In genomic region chr10:96758423-96758822, GRCh38 we compare ENCODE assay signal across 10 cellular contexts. TPM values are rescaled to one million over a fixed set of nuclear protein-coding genes. Genes with fewer than 3 reads are reported as not detected.
A peak's percentile ranks its signal among the peaks of the same experiment; 100 is the strongest.
DNase-seq lines count a peak whose midpoint lies in the region; ATAC-seq, FAIRE-seq and TF ChIP-seq lines count a peak whose summit lies in the region.
"Had no signal": no experiment of that assay in that cellular context is flagged by ENCODE, and none has a peak within 500 bp of the region (broad histone marks: within the 10 kb centered on the region; RNA-seq: fewer than 3 reads in every experiment).

No MANE protein-coding gene starts in this region.

- H3K36me3 ChIP-seq in right lobe of liver (no peaks in the 10 kb centered on the region), HepG2 (replicated peaks in 1 of 2; ENCODE audit: control insufficient read depth in 1 of 2, insufficient read depth in 2 of 2, low read length in 2 of 2) (no peaks in the 10 kb centered on the region), upper lobe of right lung (no peaks in the 10 kb centered on the region)
- H3K36me3 ChIP-seq: adrenal gland had no signal

- no peak overlapping the region for H3K9ac ChIP-seq in HepG2 (ENCODE audit: insufficient read depth, low read depth, low read length)

- no peak overlapping the region for H3K27ac Mint-ChIP-seq in activated naive CD4-positive, alpha-beta T cell treated with anti-CD3 and anti-CD28 coated beads, Interleukin-2, amount 10 ng/mL, durations not matched to agents 7 days and 5 days
- no peak overlapping the region for H3K27ac Mint-ChIP-seq in WTC11

- no peaks in the 10 kb centered on the region for H3K27me3 ChIP-seq in right lobe of liver
- H3K27me3 ChIP-seq in HepG2 (ENCODE audit: control insufficient read depth in 1 of 2, insufficient read depth in 2 of 2, low read length in 2 of 2): no peaks in the 10 kb centered on the region
- H3K27me3 ChIP-seq in upper lobe of right lung: no peaks in the 10 kb centered on the region
- H3K27me3 ChIP-seq: adrenal gland had no signal

- in situ Hi-C loops in HepG2 (cut with HindIII; ENCODE audit: extremely low pct_ligation_motif_present, low pct_unique_long_range_greater_than_20kb): no loop called here

- POLR2A ChIA-PET in HepG2 (lab: Yijun Ruan, JAX) (no interaction called here), WTC11 (lab: Charles Lee) (no interaction called here)

- H3K36me3 Mint-ChIP-seq in activated naive CD4-positive, alpha-beta T cell treated with anti-CD3 and anti-CD28 coated beads, Interleukin-2, amount 10 ng/mL, durations not matched to agents 7 days and 5 days: no peaks in the 10 kb centered on the region
- no peaks in the 10 kb centered on the region for H3K36me3 Mint-ChIP-seq in WTC11

- no peak overlapping the region for H3K4me2 ChIP-seq in HepG2 (ENCODE audit: low read depth, low read length)

- H3K27ac ChIP-seq in right lobe of liver (no peak overlapping the region), HepG2 (ENCODE audit: extremely low read length, insufficient read depth, low read length) (no peak overlapping the region), upper lobe of right lung (no peak overlapping the region)
- H3K27ac ChIP-seq: adrenal gland had no signal

- no peak overlapping the region for H2AFZ ChIP-seq in HepG2 (ENCODE audit: low read length)

- DNase-seq in right lobe of liver (no peak), HepG2 (ENCODE audit: low spot score) (no peak), SKM-1 (lab: John Stamatoyannopoulos, UW; ENCODE audit: unreplicated experiment) (peak; percentile 40), upper lobe of right lung (no peak), WTC11 (ENCODE audit: low spot score) (no peak)
- no peak for DNase-seq in activated naive CD4-positive, alpha-beta T cell treated with anti-CD3 and anti-CD28 coated beads, Interleukin-2, amount 10 ng/mL, durations not matched to agents 7 days and 5 days
- no peak for DNase-seq in effector CD8-positive, alpha-beta T cell (lab: John Stamatoyannopoulos, UW)

- H3K9me3 Mint-ChIP-seq in activated naive CD4-positive, alpha-beta T cell treated with anti-CD3 and anti-CD28 coated beads, Interleukin-2, amount 10 ng/mL, durations not matched to agents 7 days and 5 days: no peaks in the 10 kb centered on the region
- no peaks in the 10 kb centered on the region; the same call in 1 of the 2 replicates for H3K9me3 Mint-ChIP-seq in WTC11

- FAIRE-seq in HepG2 (lab: Jason Lieb, UNC): no peak
- FAIRE-seq: frontal cortex had no signal

- no peaks in the 10 kb centered on the region for H3K79me2 ChIP-seq in HepG2 (ENCODE audit: insufficient read depth, low read length)

- no peaks in the 10 kb centered on the region for H3K9me3 ChIP-seq in right lobe of liver
- H3K9me3 ChIP-seq in HepG2 (ENCODE audit: low read length): no peaks in the 10 kb centered on the region
- no peaks in the 10 kb centered on the region for H3K9me3 ChIP-seq in upper lobe of right lung
- H3K9me3 ChIP-seq: adrenal gland had no signal

- no TSS peak for BruUV-seq in HepG2 (replicated peaks; lab: Mats Ljungman, UMichigan)

- ATAC-seq in right lobe of liver (peak in 3 of 4 donors; percentile 49 to 61 (median 52)), HepG2 (no peak), HG03135 (IDR thresholded peaks at IDR 0.05; ENCODE audit: unreplicated experiment) (peak; percentile 82), upper lobe of right lung (peak; percentile 62), WTC11 (no peak)

- H3K27me3 Mint-ChIP-seq in activated naive CD4-positive, alpha-beta T cell treated with anti-CD3 and anti-CD28 coated beads, Interleukin-2, amount 10 ng/mL, durations not matched to agents 7 days and 5 days: peaks cover 12% of the 10 kb centered on the region
- H3K27me3 Mint-ChIP-seq in WTC11 (ENCODE audit: low read depth): no peaks in the 10 kb centered on the region

- H3K4me3 ChIP-seq in right lobe of liver: no peak overlapping the region
- no peak overlapping the region for H3K4me3 ChIP-seq in HepG2 (replicated peaks in 1 of 3; ENCODE audit: insufficient read depth in 1 of 3, low read depth in 2 of 3, low read length in 3 of 3)
- H3K4me3 ChIP-seq in upper lobe of right lung: no peak overlapping the region
- H3K4me3 ChIP-seq: adrenal gland had no signal

- intact Hi-C loops in right lobe of liver (cut with DNase I) (no loop called here), HepG2 (cut with micrococcal nuclease; ENCODE audit: unreplicated experiment) (no loop called here), upper lobe of right lung (cut with DNase I) (no loop called here)

- no peaks in the 10 kb centered on the region for H3K4me1 Mint-ChIP-seq in activated naive CD4-positive, alpha-beta T cell treated with anti-CD3 and anti-CD28 coated beads, Interleukin-2, amount 10 ng/mL, durations not matched to agents 7 days and 5 days
- no peaks in the 10 kb centered on the region for H3K4me1 Mint-ChIP-seq in WTC11

- TF ChIP-seq CTCF in right lobe of liver (IDR thresholded peaks at IDR 0.05): no peak
- no peak for TF ChIP-seq CTCF in HepG2 (CRISPR knock-in tag; IDR thresholded peaks at IDR 0.05)
- no peak for TF ChIP-seq CTCF in upper lobe of right lung (IDR thresholded peaks at IDR 0.05)
- TF ChIP-seq CTCF in WTC11 (IDR thresholded peaks at IDR 0.05): no peak

- no peak for TF ChIP-seq RAD21 in HepG2 (CRISPR knock-in tag; IDR thresholded peaks at IDR 0.05)

- CTCF ChIA-PET in HepG2 (lab: Yijun Ruan, JAX; ENCODE audit: low intra/inter-chr PET ratio, low total read pairs): no interaction called here
- CTCF ChIA-PET in activated naive CD4-positive, alpha-beta T cell treated with anti-CD3 and anti-CD28 coated beads, Interleukin-2, amount 10 ng/mL, durations not matched to agents 7 days and 5 days (lab: Charles Lee): no interaction called here
- CTCF ChIA-PET in WTC11 (lab: Charles Lee): interaction anchor here (1.0 kb wide), 1 partner anchor 15 kb away, joined by 3 read pairs; no protein-coding TSS in a partner anchor

- H4K20me1 ChIP-seq in HepG2 (ENCODE audit: insufficient read depth, low read length): no peaks in the 10 kb centered on the region

- no peaks in the 10 kb centered on the region for H3K4me1 ChIP-seq in right lobe of liver
- H3K4me1 ChIP-seq in HepG2 (ENCODE audit: insufficient read depth, low read length): no peaks in the 10 kb centered on the region
- no peaks in the 10 kb centered on the region for H3K4me1 ChIP-seq in upper lobe of right lung
- H3K4me1 ChIP-seq: adrenal gland had no signal

- TF ChIP-seq EP300 in HepG2 (IDR thresholded peaks at IDR 0.05; ENCODE audit: low read depth in 2 of 2, low read length in 2 of 2): no peak
- TF ChIP-seq EP300 in HepG2 (CRISPR knock-in tag; IDR thresholded peaks at IDR 0.05; ENCODE audit: borderline replicate concordance): no peak

- TF ChIP-seq POLR2A in right lobe of liver (IDR thresholded peaks at IDR 0.05) (no peak), HepG2 (IDR thresholded peaks at IDR 0.05; ENCODE audit: insufficient read depth in 1 of 2, low read depth in 2 of 2, low read length in 2 of 2) (no peak)

- no peak overlapping the region for H3K4me3 Mint-ChIP-seq in activated naive CD4-positive, alpha-beta T cell treated with anti-CD3 and anti-CD28 coated beads, Interleukin-2, amount 10 ng/mL, durations not matched to agents 7 days and 5 days
- H3K4me3 Mint-ChIP-seq in WTC11: no peak overlapping the region

- WGBS in right lobe of liver (ENCODE audit: insufficient coverage, low coverage, low lambda C conversion rate, missing lambda C conversion rate): 33% methylated on average over 1 of the region's 1 CpG
- 100% methylated on average over 1 of the region's 1 CpG for WGBS in HepG2 (ENCODE audit: low lambda C conversion rate)

TF ChIP-seq in HepG2, 621 proteins besides CTCF, POLR2A, EP300 and RAD21 (continues in another document):
- TF ChIP-seq ZNF660 (CRISPR knock-in tag; IDR thresholded peaks at IDR 0.05; ENCODE audit: borderline replicate concordance, low read depth): no peak
- TF ChIP-seq AHR (CRISPR knock-in tag; IDR thresholded peaks at IDR 0.05): no peak
- TF ChIP-seq GTF3A (CRISPR knock-in tag; conservative IDR thresholded peaks at IDR 0.05): no peak
- TF ChIP-seq ZNF773 (CRISPR knock-in tag; IDR thresholded peaks at IDR 0.05; ENCODE audit: borderline replicate concordance): no peak

RNA-seq across cellular contexts. Expression of gene PIK3AP1, which starts 38.1 kb away (rescaled TPM):
- total RNA-seq in right lobe of liver: 100 to 1,000 TPM in 4 of 6 experiments, 10 to 100 TPM in 2; 36.2 to 197 (median 141) TPM
- total RNA-seq in HepG2 (2016; rRNA removed; fragmentation: Illumina TruSeq; extraction: Trizol): 13.8 and 18.5 TPM in 2 replicates
- 2.4 and 2.7 TPM in 2 replicates for total RNA-seq in HepG2 (2016; cell fraction: cytosol; rRNA removed; fragmentation: Illumina TruSeq; extraction: Trizol; ENCODE audit: low read depth)
- 12.7 and 17.4 TPM in 2 replicates for total RNA-seq in HepG2 (2016; cell fraction: insoluble cytoplasmic fraction; rRNA removed; fragmentation: Illumina TruSeq; extraction: Trizol)
- total RNA-seq in HepG2 (2016; cell fraction: membrane; rRNA removed; fragmentation: Illumina TruSeq; extraction: Trizol): 9.7 and 10.0 TPM in 2 replicates
- total RNA-seq in HepG2 (2016; cell fraction: nucleus; rRNA removed; fragmentation: Illumina TruSeq; extraction: Trizol): 9.3 and 9.7 TPM in 2 replicates
- polyA plus RNA-seq in HepG2 (2011; rRNA removed): 3.6 and 4.6 TPM in 2 replicates
- 3.8 and 6.8 TPM in 2 replicates for polyA plus RNA-seq in HepG2 (2011; cell fraction: cytosol; rRNA removed)
- polyA plus RNA-seq in HepG2 (2011; cell fraction: nucleus; rRNA removed): 1.4 and 3.6 TPM in 2 replicates
- 5.0 and 6.6 TPM in 2 replicates for polyA plus RNA-seq in HepG2 (2012)
- 1.0 and 1.1 TPM in 2 replicates for polyA plus RNA-seq in HepG2 (2016; cell fraction: cytosol; fragmentation: Illumina TruSeq; extraction: Trizol; ENCODE audit: low read depth)
- 14.5 and 14.6 TPM in 2 replicates for polyA plus RNA-seq in HepG2 (2016; cell fraction: insoluble cytoplasmic fraction; fragmentation: Illumina TruSeq; extraction: Trizol; ENCODE audit: low read depth)
- 4.6 TPM in 2 replicates for polyA plus RNA-seq in HepG2 (2016; cell fraction: membrane; fragmentation: Illumina TruSeq; extraction: Trizol; ENCODE audit: low read depth)
- polyA plus RNA-seq in HepG2 (2016; cell fraction: nucleus; fragmentation: Illumina TruSeq; extraction: Trizol; ENCODE audit: insufficient read depth, low read depth): 7.6 and 7.8 TPM in 2 replicates
- 0.63 and 5.2 TPM in 2 replicates for polyA minus RNA-seq in HepG2 (2011; rRNA and poly(A)+ RNA removed; ENCODE audit: low replicate concordance)
- polyA minus RNA-seq in HepG2 (2011; cell fraction: cytosol; rRNA and poly(A)+ RNA removed): 2.9 and 6.4 TPM in 2 replicates
- 3.2 and 7.1 TPM in 2 replicates for polyA minus RNA-seq in HepG2 (2011; cell fraction: nucleus; rRNA and poly(A)+ RNA removed)
- total RNA-seq in upper lobe of right lung: 65.2 TPM
- total RNA-seq in WTC11 (2021): 3.3 to 4.3 TPM (median 3.5 TPM) in 3 replicates

Comparison
In these comparisons a context has a peak if more than half of its experiments do, and no peak if none do; other contexts are left out.
1. ATAC-seq: peak in right lobe of liver (3 of 4), HG03135 (single experiment) and upper lobe of right lung (single experiment); none in HepG2 (single experiment) and WTC11 (single experiment).